Comparison of ENCODE assay signal across 8 cellular contexts in genomic region chr17:45162022-45162687, GRCh38. TPM values are rescaled to one million over a fixed set of nuclear protein-coding genes. Genes with fewer than 3 reads are reported as not detected.
DNase-seq lines count a peak whose midpoint lies in the region; ATAC-seq and TF ChIP-seq lines count a peak whose summit lies in the region.

No MANE protein-coding gene starts in this region.

- intact Hi-C loops in Right ventricle myocardium superior (cut with DNase I): no loop called here

- no peaks in the 10 kb centered on the region for H3K9me3 Mint-ChIP-seq in WTC11

- CTCF ChIA-PET in WTC11 (lab: Charles Lee): interaction anchor here (1.0 to 7.4 kb wide), 15 partner anchors 10 to 618 kb away, joined by 3 to 171 read pairs (median 7); partner anchors contain the start of genes ACBD4 and HEXIM1

- DNase-seq in WTC11 (ENCODE audit: low spot score) (no peak), Right ventricle myocardium superior (peak; percentile 54), retinal pigment epithelial cell (ENCODE audit: low read depth) (no peak), NCI-H2029 (lab: John Stamatoyannopoulos, UW) (no peak), cerebellum (ENCODE audit: low spot score) (no peak), kidney glomerular epithelial cell (lab: John Stamatoyannopoulos, UW) (no peak)

- H3K27ac Mint-ChIP-seq in WTC11: peak overlapping the region; percentile 70

- POLR2A ChIA-PET in WTC11 (lab: Charles Lee): interaction anchor here (0.8 to 4.7 kb wide), 15 partner anchors 7 to 423 kb away, joined by 3 to 242 read pairs (median 4); partner anchors contain the start of genes ACBD4 and HEXIM1

- H3K4me3 ChIP-seq in retinal pigment epithelial cell (ENCODE audit: low read length): peak overlapping the region; percentile 42

- H3K36me3 Mint-ChIP-seq in WTC11: peaks cover 14% of the 10 kb centered on the region

- ATAC-seq in GM18502 (IDR thresholded peaks at IDR 0.05; ENCODE audit: poor library complexity, unreplicated experiment) (peak; percentile 5), WTC11 (no peak), Right ventricle myocardium superior (ENCODE audit: poor library complexity) (no peak), GM21381 (IDR thresholded peaks at IDR 0.05; ENCODE audit: unreplicated experiment) (no peak)

- H3K4me3 Mint-ChIP-seq in WTC11: peak overlapping the region; percentile 99

- TF ChIP-seq CTCF in WTC11 (IDR thresholded peaks at IDR 0.05) (no peak), retinal pigment epithelial cell (conservative IDR thresholded peaks at IDR 0.05; ENCODE audit: low read depth, low read length) (no peak)

- peaks cover 31% of the 10 kb centered on the region for H3K4me1 Mint-ChIP-seq in WTC11

- H3K27me3 Mint-ChIP-seq in WTC11 (ENCODE audit: low read depth): no peaks in the 10 kb centered on the region

TF ChIP-seq in WTC11, 78 proteins besides CTCF, POLR2A, EP300 and RAD21:
- TF ChIP-seq MAX (CRISPR knock-in tag; IDR thresholded peaks at IDR 0.05) (no peak), ESRRA (CRISPR knock-in tag; IDR thresholded peaks at IDR 0.05; ENCODE audit: borderline replicate concordance) (no peak), E2F1 (CRISPR knock-in tag; IDR thresholded peaks at IDR 0.05) (no peak), SOX15 (CRISPR knock-in tag; IDR thresholded peaks at IDR 0.05) (no peak), GRHL2 (CRISPR knock-in tag; IDR thresholded peaks at IDR 0.05; ENCODE audit: insufficient replicate concordance, severe bottlenecking) (no peak), ZNF396 (CRISPR knock-in tag; IDR thresholded peaks at IDR 0.05; ENCODE audit: borderline replicate concordance) (no peak), KAT7 (CRISPR knock-in tag; IDR thresholded peaks at IDR 0.05; ENCODE audit: borderline replicate concordance) (no peak), HMGA2 (CRISPR knock-in tag; IDR thresholded peaks at IDR 0.05) (no peak), ZNF232 (CRISPR knock-in tag; IDR thresholded peaks at IDR 0.05) (no peak), PRDM15 (CRISPR knock-in tag; IDR thresholded peaks at IDR 0.05) (no peak), AR (CRISPR knock-in tag; IDR thresholded peaks at IDR 0.05) (no peak)

RNA-seq across cellular contexts. Expression of gene HEXIM2, which starts 0.5 kb away (rescaled TPM):
- total RNA-seq in WTC11 (2021): 11.9 to 16.1 TPM (median 12.2 TPM) in 3 replicates
- total RNA-seq in Right ventricle myocardium superior: 8.0 TPM
- 4.7 TPM for total RNA-seq in cerebellum

RNA-seq across cellular contexts. Expression of gene HEXIM1, which starts 13.9 kb away (rescaled TPM):
- total RNA-seq in WTC11 (2021) (29.6 to 36.9 TPM (median 35.2 TPM) in 3 replicates), Right ventricle myocardium superior (31.2 TPM), cerebellum (5.4 TPM)

RNA-seq across cellular contexts. Expression of gene ACBD4, which starts 26.7 kb away (rescaled TPM):
- total RNA-seq in WTC11 (2021) (12.7 to 21.0 TPM (median 21.0 TPM) in 3 replicates), Right ventricle myocardium superior (8.0 TPM), cerebellum (1.9 TPM)

RNA-seq across cellular contexts. Expression of gene PLCD3, which starts 29.8 kb away (rescaled TPM):
- total RNA-seq in WTC11 (2021) (45.9 to 55.8 TPM (median 55.8 TPM) in 3 replicates), Right ventricle myocardium superior (201 TPM), cerebellum (9.5 TPM)

RNA-seq across cellular contexts. Expression of gene FMNL1, which starts 59.5 kb away (rescaled TPM):
- total RNA-seq in WTC11 (2021) (5.3 to 7.9 TPM (median 7.3 TPM) in 3 replicates), Right ventricle myocardium superior (12.0 TPM), cerebellum (3.4 TPM)
